ENCODE assay signal across 9 cellular contexts in the genomic region with DNA sequence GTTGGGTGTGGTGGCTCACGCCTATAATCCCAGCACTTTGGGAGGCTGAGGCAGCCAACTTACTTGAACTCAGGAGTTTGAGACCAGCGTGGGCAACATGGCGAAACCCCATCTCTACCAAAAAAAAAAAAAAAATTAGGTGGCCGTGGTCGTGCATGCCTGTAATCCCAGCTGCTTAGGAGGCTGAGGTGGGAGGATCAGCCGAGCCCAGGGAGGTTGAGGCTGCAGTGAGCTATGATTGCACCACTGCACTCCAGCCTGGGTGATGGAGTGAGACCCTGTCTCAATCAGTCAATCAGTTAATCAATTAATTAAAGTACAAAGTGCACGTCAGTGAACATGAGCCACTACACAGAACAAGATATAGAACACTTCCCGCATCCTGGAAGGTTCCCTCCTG. TPM values are rescaled to one million over a fixed set of nuclear protein-coding genes. Genes with fewer than 3 reads are reported as not detected.
DNase-seq lines count a peak whose midpoint lies in the region; ATAC-seq and TF ChIP-seq lines count a peak whose summit lies in the region.
"Not testable (repeated sequence)": the region's sequence is repeated elsewhere in the genome, so short reads cannot be mapped to it uniquely, and the experiment has no call there.
"Had no signal": no experiment of that assay in that cellular context is flagged by ENCODE, and none has a peak within 500 bp of the region (broad histone marks: within the 10 kb centered on the region; RNA-seq: fewer than 3 reads in every experiment).

No MANE protein-coding gene starts in this region.

- H4K20me1 ChIP-seq in DOHH2 (ENCODE audit: control insufficient read depth, insufficient read depth, low read depth, low read length), result not testable (repeated sequence)

- not testable (repeated sequence) for H3K27me3 ChIP-seq in DOHH2 (ENCODE audit: control insufficient read depth, low read length); RWPE2 (ENCODE audit: insufficient read depth, poor library complexity, severe bottlenecking)

- H3K36me3 Mint-ChIP-seq in activated T-helper 17 cell treated with anti-CD3 and anti-CD28 coated beads, Interleukin-2, amount 50 U/mL, for 72 hours (ENCODE audit: low read depth); central memory CD8-positive, alpha-beta T cell (ENCODE audit: insufficient read depth); stimulated activated effector memory CD8-positive, alpha-beta T cell treated with anti-CD3 and anti-CD28 coated beads, Interleukin-12 subunit alpha, Interleukin-12 subunit beta, amount 100 ng/mL, for 72 hours: not testable (repeated sequence)

- not testable (repeated sequence) for H3K9me3 Mint-ChIP-seq in activated T-helper 17 cell treated with anti-CD3 and anti-CD28 coated beads, Interleukin-2, amount 50 U/mL, for 72 hours; central memory CD8-positive, alpha-beta T cell; stimulated activated effector memory CD8-positive, alpha-beta T cell treated with anti-CD3 and anti-CD28 coated beads, Interleukin-12 subunit alpha, Interleukin-12 subunit beta, amount 100 ng/mL, for 72 hours

- 0 out of 2 replicates have a peak overlapping the region, but pooled peaks have one; percentile 79 for H3K4me2 ChIP-seq in DOHH2 (ENCODE audit: low read length)

- H3K4me3 Mint-ChIP-seq in activated T-helper 17 cell treated with anti-CD3 and anti-CD28 coated beads, Interleukin-2, amount 50 U/mL, for 72 hours; stimulated activated effector memory CD8-positive, alpha-beta T cell treated with anti-CD3 and anti-CD28 coated beads, Interleukin-12 subunit alpha, Interleukin-12 subunit beta, amount 100 ng/mL, for 72 hours: not testable (repeated sequence)
- H3K4me3 Mint-ChIP-seq in central memory CD8-positive, alpha-beta T cell, result peak overlapping the region; percentile 83

- ATAC-seq in RWPE2 (ENCODE audit: low read depth); activated T-helper 17 cell treated with anti-CD3 and anti-CD28 coated beads, Interleukin-2, amount 50 U/mL, for 72 hours (replicated peaks); central memory CD8-positive, alpha-beta T cell (replicated peaks; ENCODE audit: extremely low read depth, poor library complexity, severe bottlenecking); stimulated activated effector memory CD8-positive, alpha-beta T cell treated with anti-CD3 and anti-CD28 coated beads, Interleukin-12 subunit alpha, Interleukin-12 subunit beta, amount 100 ng/mL, for 72 hours: not testable (repeated sequence)

- not testable (repeated sequence) for H3K4me3 ChIP-seq in DOHH2 (ENCODE audit: low read length); RWPE2 (ENCODE audit: severe bottlenecking)

- TF ChIP-seq CTCF in DOHH2 (IDR thresholded peaks at IDR 0.05; ENCODE audit: low read depth, low read length, poor library complexity, severe bottlenecking); RWPE2 (IDR thresholded peaks at IDR 0.05; ENCODE audit: poor library complexity, severe bottlenecking): not testable (repeated sequence)

- not testable (repeated sequence) for H3F3A ChIP-seq in DOHH2 (ENCODE audit: control insufficient read depth, insufficient read depth)

- H3K4me1 ChIP-seq in DOHH2 (ENCODE audit: control insufficient read depth, low read length) (peaks cover 43% of the 10 kb centered on the region), RWPE2 (ENCODE audit: insufficient read depth, poor library complexity, severe bottlenecking) (peaks cover 12% of the 10 kb centered on the region)

- H3K36me3 ChIP-seq in DOHH2 (ENCODE audit: control insufficient read depth, low read length); RWPE2 (ENCODE audit: low read depth): not testable (repeated sequence)

- not testable (repeated sequence) for H3K9me2 ChIP-seq in DOHH2 (replicated peaks; ENCODE audit: control insufficient read depth, low read length)

- not testable (repeated sequence) for H3K27ac ChIP-seq in DOHH2 (ENCODE audit: low read depth, low read length); RWPE2 (ENCODE audit: poor library complexity, severe bottlenecking)

- H3K79me2 ChIP-seq in DOHH2 (ENCODE audit: control insufficient read depth, low read length), result peaks cover 24% of the 10 kb centered on the region

- DNase-seq in RWPE2 (ENCODE audit: low spot score) (peak; percentile 6), mesenteric fat pad (ENCODE audit: low spot score) (peak; percentile 64)
- DNase-seq in central memory CD8-positive, alpha-beta T cell (ENCODE audit: low spot score in 2 of 2); stimulated activated effector memory CD8-positive, alpha-beta T cell treated with anti-CD3 and anti-CD28 coated beads, Interleukin-12 subunit alpha, Interleukin-12 subunit beta, amount 100 ng/mL, for 72 hours (ENCODE audit: low spot score in 2 of 2): not testable (repeated sequence)

- not testable (repeated sequence) for H3K9me3 ChIP-seq in DOHH2 (ENCODE audit: control insufficient read depth, insufficient read depth, low read length); RWPE2 (ENCODE audit: severe bottlenecking)

- H3K4me1 Mint-ChIP-seq in activated T-helper 17 cell treated with anti-CD3 and anti-CD28 coated beads, Interleukin-2, amount 50 U/mL, for 72 hours, result peaks cover 21% of the 10 kb centered on the region
- H3K4me1 Mint-ChIP-seq in central memory CD8-positive, alpha-beta T cell, result peaks cover 51% of the 10 kb centered on the region
- H3K4me1 Mint-ChIP-seq in stimulated activated effector memory CD8-positive, alpha-beta T cell treated with anti-CD3 and anti-CD28 coated beads, Interleukin-12 subunit alpha, Interleukin-12 subunit beta, amount 100 ng/mL, for 72 hours, result peaks cover 30% of the 10 kb centered on the region

- H3K27ac Mint-ChIP-seq in activated T-helper 17 cell treated with anti-CD3 and anti-CD28 coated beads, Interleukin-2, amount 50 U/mL, for 72 hours, result peak overlapping the region; percentile 95
- peak overlapping the region; percentile 98 for H3K27ac Mint-ChIP-seq in central memory CD8-positive, alpha-beta T cell (ENCODE audit: low read depth)
- H3K27ac Mint-ChIP-seq in stimulated activated effector memory CD8-positive, alpha-beta T cell treated with anti-CD3 and anti-CD28 coated beads, Interleukin-12 subunit alpha, Interleukin-12 subunit beta, amount 100 ng/mL, for 72 hours, result peak overlapping the region; percentile 95

- H3K27me3 Mint-ChIP-seq in activated T-helper 17 cell treated with anti-CD3 and anti-CD28 coated beads, Interleukin-2, amount 50 U/mL, for 72 hours; central memory CD8-positive, alpha-beta T cell: not testable (repeated sequence)

RNA-seq across cellular contexts. Expression of a gene that starts 21.0 kb away (rescaled TPM):
- under 1 TPM in 1 of 2 donors, not detected in 1; 0.09 TPM for total RNA-seq in activated T-helper 17 cell treated with anti-CD3 and anti-CD28 coated beads, Interleukin-2, amount 50 U/mL, for 72 hours
- total RNA-seq in mesenteric fat pad, result not detected
- total RNA-seq: G401, HFFc6, HT1080 had no signal
